In the genomic region with DNA sequence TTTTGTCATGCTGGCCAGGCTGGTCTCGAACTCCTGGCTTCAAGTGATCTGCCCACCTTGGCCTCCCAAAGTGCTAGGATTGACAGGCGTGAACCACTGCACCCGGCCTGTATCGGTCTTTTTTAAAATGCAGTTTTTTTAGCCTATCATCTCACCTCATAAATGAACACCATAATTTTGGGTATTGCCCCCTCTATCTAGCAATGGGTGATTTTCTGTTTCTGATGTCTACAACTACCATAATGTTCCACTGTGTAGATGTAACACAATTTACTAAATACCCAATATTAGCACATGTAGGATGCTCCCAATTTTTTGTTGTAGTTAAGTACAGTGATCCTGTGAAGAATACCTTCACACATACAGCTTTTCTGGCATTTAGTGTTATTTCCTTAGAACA, we compare ENCODE assay signal across 1 cellular context.
TF ChIP-seq lines count a peak whose summit lies in the region.

No MANE protein-coding gene starts in this region.

TF ChIP-seq in K562, 482 proteins besides CTCF, POLR2A, EP300 and RAD21 (continued from another document):
- TF ChIP-seq, protein P1, sequence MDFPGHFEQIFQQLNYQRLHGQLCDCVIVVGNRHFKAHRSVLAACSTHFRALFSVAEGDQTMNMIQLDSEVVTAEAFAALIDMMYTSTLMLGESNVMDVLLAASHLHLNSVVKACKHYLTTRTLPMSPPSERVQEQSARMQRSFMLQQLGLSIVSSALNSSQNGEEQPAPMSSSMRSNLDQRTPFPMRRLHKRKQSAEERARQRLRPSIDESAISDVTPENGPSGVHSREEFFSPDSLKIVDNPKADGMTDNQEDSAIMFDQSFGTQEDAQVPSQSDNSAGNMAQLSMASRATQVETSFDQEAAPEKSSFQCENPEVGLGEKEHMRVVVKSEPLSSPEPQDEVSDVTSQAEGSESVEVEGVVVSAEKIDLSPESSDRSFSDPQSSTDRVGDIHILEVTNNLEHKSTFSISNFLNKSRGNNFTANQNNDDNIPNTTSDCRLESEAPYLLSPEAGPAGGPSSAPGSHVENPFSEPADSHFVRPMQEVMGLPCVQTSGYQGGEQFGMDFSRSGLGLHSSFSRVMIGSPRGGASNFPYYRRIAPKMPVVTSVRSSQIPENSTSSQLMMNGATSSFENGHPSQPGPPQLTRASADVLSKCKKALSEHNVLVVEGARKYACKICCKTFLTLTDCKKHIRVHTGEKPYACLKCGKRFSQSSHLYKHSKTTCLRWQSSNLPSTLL (IDR thresholded peaks at IDR 0.05) = no peak
- TF ChIP-seq CEBPG (CRISPR knock-in tag; IDR thresholded peaks at IDR 0.05) (no peak), CEBPG (tag; conservative IDR thresholded peaks at IDR 0.05 in 1 of 2, IDR thresholded peaks at IDR 0.05 in 1 of 2) (no peak), RREB1 (CRISPR knock-in tag; IDR thresholded peaks at IDR 0.05) (no peak), HDAC2 (IDR thresholded peaks at IDR 0.05) (no peak), FOXA3 (CRISPR knock-in tag; conservative IDR thresholded peaks at IDR 0.05 in 1 of 2, IDR thresholded peaks at IDR 0.05 in 1 of 2) (no peak)
